In genomic region chr10:98391065-98391464, GRCh38 we compare ENCODE assay signal across 17 cellular contexts. TPM values are rescaled to one million over a fixed set of nuclear protein-coding genes. Genes with fewer than 3 reads are reported as not detected.
DNase-seq lines count a peak whose midpoint lies in the region; ATAC-seq and TF ChIP-seq lines count a peak whose summit lies in the region.
"Had no signal": no experiment of that assay in that cellular context is flagged by ENCODE, and none has a peak within 500 bp of the region (broad histone marks: within the 10 kb centered on the region; RNA-seq: fewer than 3 reads in every experiment).

No MANE protein-coding gene starts in this region.

- CTCF ChIA-PET in activated CD4-positive, alpha-beta memory T cell treated with anti-CD3 and anti-CD28 coated beads, Interleukin-2, amount 10 ng/mL, durations not matched to agents 7 days and 5 days (lab: Charles Lee) = interaction anchor here (0.6 to 0.9 kb wide), 2 partner anchors 50 to 1167 kb away, joined by 3 read pairs; no protein-coding TSS in a partner anchor

- intact Hi-C loops in Right ventricle myocardium superior (cut with DNase I) = no loop called here
- intact Hi-C loops in prostate gland (cut with DNase I) = no loop called here

- H3K9me3 ChIP-seq in prostate gland = no peaks in the 10 kb centered on the region
- H3K9me3 ChIP-seq: colonic mucosa, uterus had no signal

- no peak for TF ChIP-seq CTCF in prostate gland (IDR thresholded peaks at IDR 0.05)

- no peak overlapping the region for H3K4me3 ChIP-seq in prostate gland
- H3K4me3 ChIP-seq: colonic mucosa, skin epidermis, uterus had no signal

- H3K27ac ChIP-seq in prostate gland = no peak overlapping the region
- H3K27ac ChIP-seq: C4-2B, colonic mucosa, uterus, VCaP had no signal

- peak overlapping the region; percentile 86 for H3K27ac Mint-ChIP-seq in activated CD4-positive, alpha-beta memory T cell treated with anti-CD3 and anti-CD28 coated beads, Interleukin-2, amount 10 ng/mL, durations not matched to agents 7 days and 5 days

- peak; percentile 77 for DNase-seq in CD1c-positive myeloid dendritic cell (ENCODE audit: extremely low spot score)
- DNase-seq in Kasumi-1 (lab: John Stamatoyannopoulos, UW) = peak; percentile 49 to 53
- DNase-seq in activated CD4-positive, alpha-beta memory T cell treated with anti-CD3 and anti-CD28 coated beads, Interleukin-2, amount 10 ng/mL, durations not matched to agents 7 days and 5 days = peak; percentile 49
- DNase-seq in Right ventricle myocardium superior = no peak
- DNase-seq in NCI-H146 treated with DMSO at 0.1 percent for 48 hours (lab: John Stamatoyannopoulos, UW; ENCODE audit: unreplicated experiment) = no peak
- DNase-seq in epidermal melanocyte (ENCODE audit: insufficient read length, low spot score) = no peak
- DNase-seq in prostate gland (ENCODE audit: low spot score) = no peak
- DNase-seq: activated gamma-delta T cell, colonic mucosa, NCI-H1930, PC-3 had no signal

- peaks cover 53% of the 10 kb centered on the region for H3K4me1 Mint-ChIP-seq in activated CD4-positive, alpha-beta memory T cell treated with anti-CD3 and anti-CD28 coated beads, Interleukin-2, amount 10 ng/mL, durations not matched to agents 7 days and 5 days

- H3K36me3 ChIP-seq in prostate gland = no peaks in the 10 kb centered on the region
- H3K36me3 ChIP-seq: colonic mucosa, uterus had no signal

- H3K27me3 ChIP-seq in prostate gland (replicated peaks; ENCODE audit: insufficient read depth) = no peaks in the 10 kb centered on the region
- H3K27me3 ChIP-seq: colonic mucosa, uterus had no signal

- no peaks in the 10 kb centered on the region for H3K27me3 Mint-ChIP-seq in activated CD4-positive, alpha-beta memory T cell treated with anti-CD3 and anti-CD28 coated beads, Interleukin-2, amount 10 ng/mL, durations not matched to agents 7 days and 5 days

- H3K9me3 Mint-ChIP-seq in activated CD4-positive, alpha-beta memory T cell treated with anti-CD3 and anti-CD28 coated beads, Interleukin-2, amount 10 ng/mL, durations not matched to agents 7 days and 5 days = no peaks in the 10 kb centered on the region

- H3K4me1 ChIP-seq in prostate gland (replicated peaks) = no peaks in the 10 kb centered on the region
- H3K4me1 ChIP-seq: colonic mucosa, uterus had no signal

- POLR2A ChIA-PET in activated CD4-positive, alpha-beta memory T cell treated with anti-CD3 and anti-CD28 coated beads, Interleukin-2, amount 10 ng/mL, durations not matched to agents 7 days and 5 days (lab: Charles Lee) = interaction anchor here (0.8 to 1.9 kb wide), 7 partner anchors 9 to 256 kb away, joined by 3 to 16 read pairs (median 6); partner anchors contain the start of gene R3HCC1L

- 87% methylated on average over 7 of the region's 7 CpGs for WGBS in prostate gland

- H3K36me3 Mint-ChIP-seq in activated CD4-positive, alpha-beta memory T cell treated with anti-CD3 and anti-CD28 coated beads, Interleukin-2, amount 10 ng/mL, durations not matched to agents 7 days and 5 days (ENCODE audit: low read depth) = peaks cover 14% of the 10 kb centered on the region

- no peak for TF ChIP-seq POLR2A in prostate gland (IDR thresholded peaks at IDR 0.05)

- ATAC-seq in GM18858 (IDR thresholded peaks at IDR 0.05; ENCODE audit: unreplicated experiment) = peak; percentile 57
- ATAC-seq in Right ventricle myocardium superior (ENCODE audit: poor library complexity) = no peak
- ATAC-seq: HepG2, PC-3 had no signal

- H3K4me3 Mint-ChIP-seq in activated CD4-positive, alpha-beta memory T cell treated with anti-CD3 and anti-CD28 coated beads, Interleukin-2, amount 10 ng/mL, durations not matched to agents 7 days and 5 days = peak overlapping the region; percentile 50

RNA-seq across cellular contexts. Expression of gene PYROXD2, which starts 23.9 kb away (rescaled TPM):
- total RNA-seq in activated CD4-positive, alpha-beta memory T cell treated with anti-CD3 and anti-CD28 coated beads, Interleukin-2, amount 10 ng/mL, durations not matched to agents 7 days and 5 days = 10 to 100 TPM; 13.5 to 18.7 TPM
- total RNA-seq in Right ventricle myocardium superior = 8.4 TPM
- total RNA-seq in prostate gland = 10 to 100 TPM; 15.0 to 21.6 TPM

RNA-seq across cellular contexts. Expression of gene HPS1, which starts 55.7 kb away (rescaled TPM):
- total RNA-seq in activated CD4-positive, alpha-beta memory T cell treated with anti-CD3 and anti-CD28 coated beads, Interleukin-2, amount 10 ng/mL, durations not matched to agents 7 days and 5 days = 10 to 100 TPM; 85.4 to 88.3 TPM
- total RNA-seq in Right ventricle myocardium superior (25.6 TPM), prostate gland (10 to 100 TPM; 59.9 to 93.6 TPM)

Comparison
In these comparisons a context has a peak if more than half of its experiments do, and no peak if none do; other contexts are left out.
1. DNase-seq: peak in CD1c-positive myeloid dendritic cell (single experiment), Kasumi-1 (2 of 2) and activated CD4-positive, alpha-beta memory T cell treated with anti-CD3 and anti-CD28 coated beads, Interleukin-2, amount 10 ng/mL, durations not matched to agents 7 days and 5 days (single experiment); none in Right ventricle myocardium superior (single experiment), NCI-H146 treated with DMSO at 0.1 percent for 48 hours (single experiment), epidermal melanocyte (single experiment) and prostate gland (single experiment).